15 cellular contexts compared by ENCODE assay signal in the genomic region with DNA sequence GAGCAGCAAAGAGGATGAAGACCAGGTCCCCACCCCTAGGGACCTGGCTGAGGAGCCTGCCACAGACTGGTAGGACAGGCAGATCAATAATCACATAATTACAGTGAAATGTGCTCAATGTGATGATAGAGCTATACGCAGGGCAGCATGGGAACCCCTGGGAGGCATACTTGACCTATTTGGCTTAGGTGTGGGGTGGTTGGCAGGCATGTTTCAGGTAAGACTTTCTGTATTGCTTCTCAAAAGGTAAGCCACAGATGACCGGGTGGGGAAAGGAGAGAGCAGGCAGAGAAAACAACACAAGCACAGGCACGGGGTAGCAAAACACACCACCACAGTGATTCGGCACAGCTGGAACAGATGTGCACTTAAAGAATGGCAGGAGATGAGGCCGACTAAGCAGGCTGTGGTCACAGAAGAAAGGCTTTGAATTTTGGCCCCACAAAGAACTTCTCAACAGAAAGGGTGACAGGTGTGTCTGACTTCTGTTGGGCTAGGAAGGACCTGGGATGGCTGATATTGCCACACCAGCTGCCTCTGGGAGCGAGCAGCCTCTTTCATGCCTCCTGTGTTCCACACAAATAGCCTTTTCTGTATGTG.
A peak's percentile ranks its signal among the peaks of the same experiment; 100 is the strongest.
DNase-seq lines count a peak whose midpoint lies in the region; ATAC-seq and TF ChIP-seq lines count a peak whose summit lies in the region.
"Had no signal": no experiment of that assay in that cellular context is flagged by ENCODE, and none has a peak within 500 bp of the region (broad histone marks: within the 10 kb centered on the region; RNA-seq: fewer than 3 reads in every experiment).

No MANE protein-coding gene starts in this region.

- no peak overlapping the region for H4K91ac ChIP-seq in H9 (ENCODE audit: insufficient read length, low read depth, low read length)

- H3K4me1 ChIP-seq in CD4-positive, CD25-positive, alpha-beta regulatory T cell (ENCODE audit: control insufficient read depth, insufficient read depth, low read length, poor library complexity, severe bottlenecking) = no peaks in the 10 kb centered on the region
- H3K4me1 ChIP-seq in H9 (ENCODE audit: insufficient read depth, low read length) (no peaks in the 10 kb centered on the region), OCI-LY7 (ENCODE audit: insufficient read depth, low read length, poor library complexity, severe bottlenecking) (peaks cover 32% of the 10 kb centered on the region), thyroid gland (peaks cover 0 to 12% of the 10 kb centered on the region in 2 donors)

- no peak overlapping the region for H3K4ac ChIP-seq in H9 (ENCODE audit: low read depth, low read length)

- H3K4me3 Mint-ChIP-seq in CD4-positive, CD25-positive, alpha-beta regulatory T cell = no peak overlapping the region
- no peak overlapping the region for H3K4me3 Mint-ChIP-seq in H9
- H3K4me3 Mint-ChIP-seq: CD4-positive, alpha-beta memory T cell had no signal

- H3K27ac ChIP-seq in CD4-positive, CD25-positive, alpha-beta regulatory T cell (ENCODE audit: insufficient read depth, low read length, poor library complexity, severe bottlenecking) = no peak overlapping the region
- H3K27ac ChIP-seq in H9 (ENCODE audit: insufficient read length, low read depth, low read length) (no peak overlapping the region), OCI-LY7 (ENCODE audit: low read depth, low read length, poor library complexity, severe bottlenecking) (peak overlapping the region; percentile 87), thyroid gland (no peak overlapping the region)

- peak overlapping the region in 2 of 3 donors; percentile 11 to 85 for H3K27ac Mint-ChIP-seq in CD4-positive, CD25-positive, alpha-beta regulatory T cell
- H3K27ac Mint-ChIP-seq in H9 = peak overlapping the region in 2 of 3 experiments; percentile 18 to 79; a peak in 4 of 7 replicates
- H3K27ac Mint-ChIP-seq: CD4-positive, alpha-beta memory T cell had no signal

- POLR2A ChIA-PET in OCI-LY7 (lab: Charles Lee) = no interaction called here

- TF ChIP-seq CTCF in H9 (conservative IDR thresholded peaks at IDR 0.05) = no peak
- TF ChIP-seq CTCF in OCI-LY7 (conservative IDR thresholded peaks at IDR 0.05; ENCODE audit: low read length) = no peak
- no peak for TF ChIP-seq CTCF in thyroid gland (IDR thresholded peaks at IDR 0.05)

- no peak overlapping the region for H3K18ac ChIP-seq in H9 (ENCODE audit: insufficient read length, low read depth, low read length)

- no peak overlapping the region for H3T11ph ChIP-seq in H9 (ENCODE audit: low read length)

- H3K14ac ChIP-seq in H9 (ENCODE audit: insufficient read depth, low read length) = no peak overlapping the region

- no peak for DNase-seq in CD4-positive, CD25-positive, alpha-beta regulatory T cell
- DNase-seq in H9 (no peak), OCI-LY7 (ENCODE audit: low spot score) (peak; percentile 93), thyroid gland (peak; percentile 73 to 77), midbrain (lab: John Stamatoyannopoulos, UW) (no peak), NCI-H1436 (lab: John Stamatoyannopoulos, UW) (no peak)
- DNase-seq: ACHN; C1 segment of cervical spinal cord; CD4-positive, alpha-beta memory T cell; DMS79; GDM1; H7; Karpas-422 had no signal

- TF ChIP-seq POLR2A in thyroid gland (IDR thresholded peaks at IDR 0.05) = no peak

- no peaks in the 10 kb centered on the region for H3K79me1 ChIP-seq in H9 (ENCODE audit: insufficient read depth, low read depth, low read length, poor library complexity, severe bottlenecking)

- ATAC-seq in CD4-positive, CD25-positive, alpha-beta regulatory T cell (ENCODE audit: low read depth in 2 of 2) = no peak
- no peak for ATAC-seq in HG03342 (IDR thresholded peaks at IDR 0.05; ENCODE audit: unreplicated experiment)
- ATAC-seq: K562 had no signal

- H3K4me3 ChIP-seq in CD4-positive, CD25-positive, alpha-beta regulatory T cell (ENCODE audit: low read depth, low read length) = no peak overlapping the region
- peak overlapping the region; percentile 34 for H3K4me3 ChIP-seq in OCI-LY7 (ENCODE audit: low read depth, low read length, poor library complexity, severe bottlenecking)
- no peak overlapping the region for H3K4me3 ChIP-seq in thyroid gland (replicated peaks in 1 of 3)
- H3K4me3 ChIP-seq: K562 had no signal

- H3K9ac ChIP-seq in H9 (ENCODE audit: extremely low read depth, insufficient read length, low read length) = no peak overlapping the region

- H3K4me2 ChIP-seq in H9 (ENCODE audit: insufficient read depth, insufficient read length, low read length) = no peak overlapping the region
- H3K4me2 ChIP-seq in OCI-LY7 (ENCODE audit: low read length) = peak overlapping the region; percentile 63

- H3K9me2 ChIP-seq in OCI-LY7 (ENCODE audit: insufficient read depth, low read length) = no peaks in the 10 kb centered on the region

- CTCF ChIA-PET in OCI-LY7 (lab: Charles Lee; ENCODE audit: unreplicated experiment) = no interaction called here

- H3K27me3 ChIP-seq in CD4-positive, CD25-positive, alpha-beta regulatory T cell (ENCODE audit: control insufficient read depth, insufficient read depth, low read length) = no peaks in the 10 kb centered on the region
- H3K27me3 ChIP-seq in H9 (ENCODE audit: insufficient read depth, low read length) = no peaks in the 10 kb centered on the region
- H3K27me3 ChIP-seq in thyroid gland = no peaks in the 10 kb centered on the region

- peaks cover 19% of the 10 kb centered on the region for H3K36me3 ChIP-seq in CD4-positive, CD25-positive, alpha-beta regulatory T cell (ENCODE audit: control insufficient read depth, insufficient read depth, low read length)
- peaks cover 34% of the 10 kb centered on the region for H3K36me3 ChIP-seq in OCI-LY7 (ENCODE audit: insufficient read depth, low read length)
- peaks cover 0 to 13% of the 10 kb centered on the region in 2 donors for H3K36me3 ChIP-seq in thyroid gland

- H3K27me3 Mint-ChIP-seq in CD4-positive, CD25-positive, alpha-beta regulatory T cell = no peaks in the 10 kb centered on the region
- no peaks in the 10 kb centered on the region; the same call in none of the 2 replicates for H3K27me3 Mint-ChIP-seq in H9 (ENCODE audit: low read depth)
- H3K27me3 Mint-ChIP-seq: CD4-positive, alpha-beta memory T cell had no signal

- H2BK15ac ChIP-seq in H9 (ENCODE audit: low read depth, low read length) = no peak overlapping the region

- H4K20me1 ChIP-seq in H9 (ENCODE audit: control insufficient read depth, insufficient read depth, insufficient read length) = no peaks in the 10 kb centered on the region
- H4K20me1 ChIP-seq in OCI-LY7 (ENCODE audit: insufficient read depth, low read length) = no peaks in the 10 kb centered on the region

- H2AFZ ChIP-seq in H9 (ENCODE audit: low read length) (no peak overlapping the region), OCI-LY7 (ENCODE audit: low read length) (no peak overlapping the region)

- H3K23me2 ChIP-seq in H9 (ENCODE audit: insufficient read length, low read depth, low read length, poor library complexity, severe bottlenecking) = no peaks in the 10 kb centered on the region

- no peak overlapping the region for H4K8ac ChIP-seq in H9 (replicated peaks; ENCODE audit: insufficient read length, low read depth, low read length)

- H2BK120ac ChIP-seq in H9 (ENCODE audit: low read depth, low read length, poor library complexity, severe bottlenecking) = no peak overlapping the region

- H3K4me1 Mint-ChIP-seq in CD4-positive, CD25-positive, alpha-beta regulatory T cell = no peaks in the 10 kb centered on the region
- H3K4me1 Mint-ChIP-seq in H9 = peaks cover 33 to 38% of the 10 kb centered on the region in 2 experiments
- H3K4me1 Mint-ChIP-seq: CD4-positive, alpha-beta memory T cell had no signal

- H3K79me2 ChIP-seq in H9 (ENCODE audit: insufficient read depth, low read length) = no peaks in the 10 kb centered on the region
- H3K79me2 ChIP-seq in OCI-LY7 (ENCODE audit: insufficient read depth, low read depth, low read length) = no peaks in the 10 kb centered on the region

- no peaks in the 10 kb centered on the region for H3K9me3 Mint-ChIP-seq in CD4-positive, CD25-positive, alpha-beta regulatory T cell
- H3K9me3 Mint-ChIP-seq in H9 = no peaks in the 10 kb centered on the region; a peak in 1 of 5 replicates
- H3K9me3 Mint-ChIP-seq: CD4-positive, alpha-beta memory T cell had no signal

- no TSS peak for BruUV-seq in OCI-LY7 (replicated peaks; lab: Mats Ljungman, UMichigan)

- WGBS in H9 (ENCODE audit: extremely low coverage, insufficient read length, low lambda C conversion rate) = no CpG with 5 or more reads among the region's 6 CpGs
- WGBS in thyroid gland, 2 donors = 48 to 67% methylated on average over 6 of the region's 6 CpGs

- H3K23ac ChIP-seq in H9 (ENCODE audit: insufficient read length, low read depth, low read length) = no peak overlapping the region

- H3K56ac ChIP-seq in H9 (ENCODE audit: insufficient read length, low read depth, low read length) = no peak overlapping the region

- peaks cover 36% of the 10 kb centered on the region for H3K36me3 Mint-ChIP-seq in CD4-positive, CD25-positive, alpha-beta regulatory T cell
- peaks cover 19 to 38% (median 37%) of the 10 kb centered on the region in 3 experiments for H3K36me3 Mint-ChIP-seq in H9 (ENCODE audit: insufficient read depth in 1 of 3, low read depth in 3 of 3)

- no peak overlapping the region for H2BK20ac ChIP-seq in H9 (ENCODE audit: low read depth, low read length, poor library complexity, severe bottlenecking)

- H2BK12ac ChIP-seq in H9 (ENCODE audit: insufficient read length, low read depth, low read length) = no peak overlapping the region

- no peak overlapping the region for H4K5ac ChIP-seq in H9 (ENCODE audit: insufficient read length, low read depth, low read length)

- intact Hi-C loops in OCI-LY7 (cut with micrococcal nuclease; ENCODE audit: unreplicated experiment) (loop anchor here (1.0 kb wide), 1 partner anchor 64 kb away; the partner anchor contains the start of gene ABCC5), thyroid gland (cut with DNase I) (no loop called here)

- H2BK5ac ChIP-seq in H9 (ENCODE audit: insufficient read length, low read length) = no peak overlapping the region

- no peaks in the 10 kb centered on the region for H3K9me3 ChIP-seq in CD4-positive, CD25-positive, alpha-beta regulatory T cell (ENCODE audit: control insufficient read depth in 2 of 2, low read length in 2 of 2)
- H3K9me3 ChIP-seq in H9 (ENCODE audit: control insufficient read depth, low read depth, low read length) (no peaks in the 10 kb centered on the region), OCI-LY7 (ENCODE audit: low read length) (no peaks in the 10 kb centered on the region), thyroid gland (no peaks in the 10 kb centered on the region)

- no peak overlapping the region for H2AK5ac ChIP-seq in H9 (ENCODE audit: insufficient read length, low read length)

Comparison
In these comparisons a context has a peak if more than half of its experiments do, and no peak if none do; other contexts are left out.
1. DNase-seq: peak in OCI-LY7 (single experiment) and thyroid gland (2 of 2); none in CD4-positive, CD25-positive, alpha-beta regulatory T cell (0 of 3), H9 (single experiment), midbrain (single experiment) and NCI-H1436 (single experiment).